12 cellular contexts compared by ENCODE assay signal in the genomic region with DNA sequence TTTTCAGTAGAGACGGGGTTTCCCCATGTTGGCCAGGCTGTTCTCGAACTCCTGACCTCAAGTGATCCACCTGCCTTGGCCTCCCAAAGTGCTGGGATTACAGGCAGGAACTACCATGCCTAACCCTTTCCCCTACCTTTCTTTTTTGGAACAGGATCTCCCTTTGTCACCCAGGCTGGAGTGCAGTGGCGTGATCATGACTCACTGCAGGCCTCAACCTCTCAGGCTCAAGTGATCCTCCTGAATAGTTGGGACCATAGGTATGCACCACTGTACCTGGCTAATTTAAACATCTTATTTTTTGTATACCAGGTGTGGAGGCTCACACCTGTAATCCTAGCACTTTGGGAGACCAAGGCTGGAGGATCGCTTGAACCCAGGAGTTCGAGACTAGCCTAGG. TPM values are rescaled to one million over a fixed set of nuclear protein-coding genes. Genes with fewer than 3 reads are reported as not detected.
"Had no signal": no experiment of that assay in that cellular context is flagged by ENCODE, and none has a peak within 500 bp of the region (broad histone marks: within the 10 kb centered on the region; RNA-seq: fewer than 3 reads in every experiment).

No MANE protein-coding gene starts in this region.

RNA-seq across cellular contexts. Expression of gene GNMT, which starts 19.2 kb away (rescaled TPM):
- total RNA-seq: activated CD4-positive, alpha-beta memory T cell treated with anti-CD3 and anti-CD28 coated beads for 36 hours; IMR-90 had no signal

RNA-seq across cellular contexts. Expression of gene PTCRA, which starts 25.5 kb away (rescaled TPM):
- total RNA-seq: activated B cell treated with CpG ODN at 0.5 μM for 24 hours; activated CD4-positive, alpha-beta memory T cell treated with anti-CD3 and anti-CD28 coated beads for 36 hours; activated CD8-positive, alpha-beta memory T cell treated with anti-CD3 and anti-CD28 coated beads, Interleukin-2, amount 10 ng/mL, durations not matched to agents 7 days and 5 days; activated T-cell treated with anti-CD3 and anti-CD28 coated beads, Interleukin-2, amount 50 U/mL, for 72 hours; activated T-helper 17 cell treated with anti-CD3 and anti-CD28 coated beads, Interleukin-2, amount 50 U/mL, for 72 hours; aorta; cardiac septum; IMR-90; K562; M059J; PC-9; Right ventricle myocardium superior had no signal
- polyA plus RNA-seq: aorta, IMR-90 had no signal
